3 cellular contexts compared by ENCODE assay signal in the genomic region with DNA sequence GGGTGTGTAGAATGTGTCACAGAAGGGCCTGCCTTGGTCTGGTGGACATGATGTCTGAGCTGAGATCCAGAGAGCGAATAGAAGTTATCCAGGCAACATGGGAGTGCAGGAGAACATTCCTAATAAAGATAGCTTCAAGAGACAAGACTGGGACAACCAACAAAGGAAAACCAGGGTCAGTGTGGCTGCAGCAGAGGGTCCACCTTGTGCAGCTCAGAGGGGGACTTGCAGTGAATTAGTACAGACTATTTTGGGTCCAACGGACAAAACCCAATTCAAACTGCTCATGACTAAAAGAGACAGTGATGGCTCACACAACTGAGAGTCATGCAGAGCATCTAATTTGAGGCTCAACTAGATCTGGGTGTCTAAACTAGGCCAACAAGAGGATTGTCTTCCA.
"Had no signal": no experiment of that assay in that cellular context is flagged by ENCODE, and none has a peak within 500 bp of the region (broad histone marks: within the 10 kb centered on the region; RNA-seq: fewer than 3 reads in every experiment).

No MANE protein-coding gene starts in this region.

- H3K4me3 ChIP-seq: GM12878 had no signal

- DNase-seq: GDM1, GF-D8 had no signal
